ENCODE assay signal across 1 cellular context in the genomic region with DNA sequence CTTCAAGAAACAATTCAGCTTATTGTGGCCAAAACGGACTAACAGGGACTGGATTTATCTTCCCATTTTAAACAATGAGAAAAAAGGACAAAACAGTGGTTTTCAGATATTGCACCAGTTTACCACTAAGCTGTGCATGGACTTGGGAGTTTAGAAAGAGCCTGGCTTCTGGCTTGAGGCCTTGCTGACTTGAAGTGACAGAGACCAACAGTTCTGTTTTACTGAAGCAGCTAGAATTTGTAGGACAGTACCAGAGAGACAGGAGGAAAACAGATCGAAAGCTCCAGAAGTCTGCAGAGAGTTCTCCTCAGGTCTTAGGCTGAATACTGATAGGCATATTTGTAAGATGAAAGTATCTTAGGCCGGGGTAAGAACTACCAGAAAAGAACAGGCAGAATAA.
TF ChIP-seq lines count a peak whose summit lies in the region.

No MANE protein-coding gene starts in this region.

TF ChIP-seq in K562, 482 proteins besides CTCF, POLR2A, EP300 and RAD21:
- TF ChIP-seq PHB (CRISPR knock-in tag; IDR thresholded peaks at IDR 0.05) (no peak), ZNF224 (CRISPR knock-in tag; IDR thresholded peaks at IDR 0.05) (no peak), MECOM (CRISPR knock-in tag; IDR thresholded peaks at IDR 0.05) (no peak)
TF ChIP-seq in K562: peak in this region for 0.
